18 cellular contexts compared by ENCODE assay signal in the genomic region with DNA sequence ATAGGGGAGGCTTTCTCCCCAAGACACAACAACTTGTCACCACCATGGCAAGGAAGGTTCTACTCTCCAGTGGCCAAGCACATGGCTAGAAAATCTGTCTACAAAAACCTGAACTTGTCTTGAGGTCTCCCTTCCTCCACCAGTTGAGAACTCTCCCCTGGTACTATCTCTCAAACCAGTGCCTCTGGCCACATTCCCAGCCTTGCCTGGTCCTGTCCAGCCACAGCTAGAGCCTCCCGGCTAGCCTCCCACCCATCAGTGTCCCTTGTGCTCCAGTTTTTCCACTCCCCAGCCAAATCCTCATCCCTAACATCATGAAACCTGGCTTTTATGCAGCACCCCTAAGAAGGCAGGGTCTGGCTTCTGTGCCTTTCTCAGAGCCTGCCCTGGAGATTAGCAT. TPM values are rescaled to one million over a fixed set of nuclear protein-coding genes. Genes with fewer than 3 reads are reported as not detected.
A peak's percentile ranks its signal among the peaks of the same experiment; 100 is the strongest.
DNase-seq lines count a peak whose midpoint lies in the region; ATAC-seq and TF ChIP-seq lines count a peak whose summit lies in the region.
"Had no signal": no experiment of that assay in that cellular context is flagged by ENCODE, and none has a peak within 500 bp of the region (broad histone marks: within the 10 kb centered on the region; RNA-seq: fewer than 3 reads in every experiment).

No MANE protein-coding gene starts in this region.

- no peak overlapping the region for H2BK20ac ChIP-seq in H9 (ENCODE audit: low read depth, low read length, poor library complexity, severe bottlenecking)

- H2AFZ ChIP-seq in H9 (ENCODE audit: low read length) = no peak overlapping the region
- H2AFZ ChIP-seq in trophoblast cell (ENCODE audit: insufficient read depth, low read length, poor library complexity) = no peak overlapping the region

- H3K18ac ChIP-seq in H9 (ENCODE audit: insufficient read length, low read depth, low read length) = no peak overlapping the region
- no peak overlapping the region for H3K18ac ChIP-seq in trophoblast cell (ENCODE audit: low read length)

- H3K56ac ChIP-seq in H9 (ENCODE audit: insufficient read length, low read depth, low read length) = no peak overlapping the region

- H2BK12ac ChIP-seq in H9 (ENCODE audit: insufficient read length, low read depth, low read length) (no peak overlapping the region), trophoblast cell (ENCODE audit: low read length) (peak overlapping the region; percentile 85)

- H3K14ac ChIP-seq in H9 (ENCODE audit: insufficient read depth, low read length) (no peak overlapping the region), trophoblast cell (ENCODE audit: low read length) (peak overlapping the region; percentile 30)

- H3K79me2 ChIP-seq in H9 (ENCODE audit: insufficient read depth, low read length) (no peaks in the 10 kb centered on the region), trophoblast cell (ENCODE audit: control insufficient read depth, insufficient read depth, low read length, poor library complexity) (peaks cover 2% of the 10 kb centered on the region)

- H2BK15ac ChIP-seq in H9 (ENCODE audit: low read depth, low read length) = no peak overlapping the region

- H3K36me3 ChIP-seq in endodermal cell (ENCODE audit: control insufficient read depth, insufficient read depth, low read length) (no peaks in the 10 kb centered on the region), trophoblast cell (ENCODE audit: control insufficient read depth in 1 of 2, insufficient read depth in 2 of 2, low read length in 2 of 2) (no peaks in the 10 kb centered on the region)
- H3K36me3 ChIP-seq: BLaER1, SJSA1 had no signal

- H3K4me2 ChIP-seq in H9 (ENCODE audit: insufficient read depth, insufficient read length, low read length) (no peak overlapping the region), trophoblast cell (ENCODE audit: low read length) (no peak overlapping the region)
- H3K4me2 ChIP-seq: BLaER1 had no signal

- H4K8ac ChIP-seq in H9 (replicated peaks; ENCODE audit: insufficient read length, low read depth, low read length) (no peak overlapping the region), trophoblast cell (ENCODE audit: low read depth, low read length) (no peak overlapping the region)

- H3K9me3 ChIP-seq in H9 (ENCODE audit: control insufficient read depth, low read depth, low read length) (no peaks in the 10 kb centered on the region), endodermal cell (ENCODE audit: control insufficient read depth, low read length) (no peaks in the 10 kb centered on the region), trophoblast cell (ENCODE audit: insufficient read depth, low read depth, low read length) (peaks cover 1% of the 10 kb centered on the region)
- H3K9me3 ChIP-seq: BLaER1, SJSA1 had no signal

- H3K79me1 ChIP-seq in H9 (ENCODE audit: insufficient read depth, low read depth, low read length, poor library complexity, severe bottlenecking) (no peaks in the 10 kb centered on the region), trophoblast cell (ENCODE audit: low read length) (peaks cover 7% of the 10 kb centered on the region)

- H3K27me3 ChIP-seq in H9 (ENCODE audit: insufficient read depth, low read length) (no peaks in the 10 kb centered on the region), endodermal cell (ENCODE audit: control insufficient read depth, insufficient read depth, low read length, poor library complexity, severe bottlenecking) (no peaks in the 10 kb centered on the region), trophoblast cell (ENCODE audit: insufficient read depth, low read length) (no peaks in the 10 kb centered on the region)
- H3K27me3 ChIP-seq: BLaER1, SJSA1 had no signal

- H3K27ac Mint-ChIP-seq in H9 = peak overlapping the region; percentile 58 to 68 (median 66); a peak in 4 of 7 replicates
- peak overlapping the region; percentile 67 for H3K27ac Mint-ChIP-seq in endodermal cell
- H3K27ac Mint-ChIP-seq: CD8-positive, alpha-beta T cell had no signal

- no peaks in the 10 kb centered on the region for H3K23me2 ChIP-seq in H9 (ENCODE audit: insufficient read length, low read depth, low read length, poor library complexity, severe bottlenecking)

- H3K36me3 Mint-ChIP-seq in H9 (ENCODE audit: insufficient read depth in 1 of 3, low read depth in 3 of 3) (no peaks in the 10 kb centered on the region; a peak in 1 of 7 replicates), endodermal cell (ENCODE audit: low read depth) (no peaks in the 10 kb centered on the region)
- H3K36me3 Mint-ChIP-seq: CD8-positive, alpha-beta T cell had no signal

- no peak overlapping the region for H2BK120ac ChIP-seq in H9 (ENCODE audit: low read depth, low read length, poor library complexity, severe bottlenecking)
- peak overlapping the region; percentile 28 for H2BK120ac ChIP-seq in trophoblast cell (ENCODE audit: insufficient read depth, low read length, poor library complexity)

- no peak overlapping the region for H3K9ac ChIP-seq in H9 (ENCODE audit: extremely low read depth, insufficient read length, low read length)
- no peak overlapping the region for H3K9ac ChIP-seq in endodermal cell (ENCODE audit: extremely low read depth, low read length, poor library complexity, severe bottlenecking)
- no peak overlapping the region for H3K9ac ChIP-seq in trophoblast cell (ENCODE audit: low read length)
- H3K9ac ChIP-seq: BLaER1 had no signal

- ATAC-seq in Right ventricle myocardium superior (ENCODE audit: poor library complexity) (peak; percentile 22), Right ventricle myocardium inferior (no peak), GM21786 (IDR thresholded peaks at IDR 0.05; ENCODE audit: unreplicated experiment) (no peak)
- ATAC-seq: CD8-positive, alpha-beta T cell had no signal

- H3K4me1 Mint-ChIP-seq in H9 = peaks cover 18 to 24% of the 10 kb centered on the region in 2 experiments
- H3K4me1 Mint-ChIP-seq in endodermal cell = peaks cover 26% of the 10 kb centered on the region

- H2AK5ac ChIP-seq in H9 (ENCODE audit: insufficient read length, low read length) = no peak overlapping the region
- H2AK5ac ChIP-seq in trophoblast cell (ENCODE audit: low read length) = no peak overlapping the region

- no peak overlapping the region for H3K4ac ChIP-seq in H9 (ENCODE audit: low read depth, low read length)
- no peak overlapping the region for H3K4ac ChIP-seq in trophoblast cell (ENCODE audit: low read depth, low read length)

- no peak overlapping the region for H3T11ph ChIP-seq in H9 (ENCODE audit: low read length)

- H3K4me1 ChIP-seq in H9 (ENCODE audit: insufficient read depth, low read length) = peaks cover 3% of the 10 kb centered on the region; the same call in 1 of the 2 replicates
- H3K4me1 ChIP-seq in endodermal cell (ENCODE audit: control insufficient read depth, insufficient read depth, low read length) = peaks cover 15% of the 10 kb centered on the region
- H3K4me1 ChIP-seq in trophoblast cell (ENCODE audit: control insufficient read depth in 1 of 2, insufficient read depth in 2 of 2, low read length in 2 of 2) = peaks cover 12 to 14% of the 10 kb centered on the region in 2 experiments

- no peak overlapping the region for H3K4me3 ChIP-seq in endodermal cell (ENCODE audit: low read length)
- H3K4me3 ChIP-seq in trophoblast cell (ENCODE audit: low read depth, low read length) = no peak overlapping the region
- H3K4me3 ChIP-seq: BLaER1, SJSA1 had no signal

- no peak overlapping the region for H4K12ac ChIP-seq in trophoblast cell (ENCODE audit: low read depth, low read length)

- no peaks in the 10 kb centered on the region for H3K9me3 Mint-ChIP-seq in H9
- no peaks in the 10 kb centered on the region for H3K9me3 Mint-ChIP-seq in endodermal cell
- H3K9me3 Mint-ChIP-seq: CD8-positive, alpha-beta T cell had no signal

- H3K23ac ChIP-seq in H9 (ENCODE audit: insufficient read length, low read depth, low read length) (no peak overlapping the region), trophoblast cell (ENCODE audit: low read length) (no peak overlapping the region)

- H3K27me3 Mint-ChIP-seq in H9 (ENCODE audit: low read depth) (no peaks in the 10 kb centered on the region; the same call in 1 of the 2 replicates), endodermal cell (ENCODE audit: insufficient read depth) (no peaks in the 10 kb centered on the region)

- intact Hi-C loops in Right ventricle myocardium superior (cut with DNase I) = no loop called here
- intact Hi-C loops in Right ventricle myocardium inferior (cut with DNase I) = no loop called here

- TF ChIP-seq CTCF in H9 (conservative IDR thresholded peaks at IDR 0.05) = no peak
- TF ChIP-seq CTCF in endodermal cell (conservative IDR thresholded peaks at IDR 0.05) = no peak

- no peak overlapping the region for H4K5ac ChIP-seq in H9 (ENCODE audit: insufficient read length, low read depth, low read length)

- H3K4me3 Mint-ChIP-seq in H9 = no peak overlapping the region
- H3K4me3 Mint-ChIP-seq in endodermal cell = no peak overlapping the region
- H3K4me3 Mint-ChIP-seq: CD8-positive, alpha-beta T cell had no signal

- H4K91ac ChIP-seq in H9 (ENCODE audit: insufficient read length, low read depth, low read length) = no peak overlapping the region
- peak overlapping the region; percentile 32 for H4K91ac ChIP-seq in trophoblast cell (ENCODE audit: low read depth, low read length)

- DNase-seq in Right ventricle myocardium superior = no peak
- no peak for DNase-seq in Right ventricle myocardium inferior (ENCODE audit: missing footprints)
- DNase-seq in H9 = no peak
- no peak for DNase-seq in endodermal cell
- peak in 1 of 2 donors; percentile 34 for DNase-seq in trophoblast cell
- DNase-seq in HuH-7 (ENCODE audit: low spot score) = no peak
- DNase-seq: CD8-positive, alpha-beta T cell; EL; GOT3; KG1; NCI-H1417 treated with DMSO at 0.1 percent for 48 hours; NCI-H1930; NCI-H345; NCI-H524 treated with DMSO at 0.1 percent for 48 hours; RPMI8226 had no signal

- no peaks in the 10 kb centered on the region for H4K20me1 ChIP-seq in H9 (ENCODE audit: control insufficient read depth, insufficient read depth, insufficient read length)
- H4K20me1 ChIP-seq: BLaER1 had no signal

- WGBS in H9 (ENCODE audit: extremely low coverage, insufficient read length, low lambda C conversion rate) = no CpG with 5 or more reads among the region's 1 CpG
- 89% methylated on average over 1 of the region's 1 CpG; no CpG with 5 or more reads in 1 of the 2 experiments for WGBS in endodermal cell (ENCODE audit: insufficient coverage in 1 of 2, insufficient read length in 1 of 2), 2 experiments
- no CpG with 5 or more reads among the region's 1 CpG for WGBS in trophoblast cell (ENCODE audit: extremely low coverage, insufficient coverage, insufficient read length)

- H2BK5ac ChIP-seq in H9 (ENCODE audit: insufficient read length, low read length) = no peak overlapping the region
- H2BK5ac ChIP-seq in trophoblast cell (ENCODE audit: low read depth, low read length, poor library complexity) = peak overlapping the region; percentile 35

- no peak overlapping the region for H3K27ac ChIP-seq in H9 (ENCODE audit: insufficient read length, low read depth, low read length)
- no peak overlapping the region for H3K27ac ChIP-seq in endodermal cell (ENCODE audit: low read depth, low read length)
- peak overlapping the region; percentile 25 for H3K27ac ChIP-seq in trophoblast cell (ENCODE audit: low read depth, low read length)
- H3K27ac ChIP-seq: BLaER1, SJSA1 had no signal

RNA-seq across cellular contexts. Expression of a gene that starts 21.2 kb away (rescaled TPM):
- total RNA-seq in Right ventricle myocardium superior (4.1 TPM), Right ventricle myocardium inferior (4.1 TPM), H9 (2021) (120 and 122 TPM in 2 replicates), endodermal cell (1,000 to 10,000 TPM; 1,055 to 1,188 TPM)
- 95.5 TPM for polyA plus RNA-seq in endodermal cell (2013, experiment 1 of 2)
- 122 TPM for polyA plus RNA-seq in endodermal cell (2013, experiment 2 of 2)
- 11.9 and 12.8 TPM in 2 replicates for polyA plus RNA-seq in trophoblast cell (2013)

Comparison
In these comparisons a context has a peak if more than half of its experiments do, and no peak if none do; other contexts are left out.
1. RNA of a gene that starts 21.2 kb away (total RNA-seq): 1,055 to 1,188 TPM in endodermal cell and 120 to 122 TPM in H9; 4.1 TPM in Right ventricle myocardium inferior (single experiment) and 4.1 TPM in Right ventricle myocardium superior (single experiment); every median in the first group is over 10 times any median in the second.